In genomic region chr2:111071480-111072143, GRCh38 we compare ENCODE assay signal across 8 cellular contexts. TPM values are rescaled to one million over a fixed set of nuclear protein-coding genes. Genes with fewer than 3 reads are reported as not detected.
A peak's percentile ranks its signal among the peaks of the same experiment; 100 is the strongest.
DNase-seq lines count a peak whose midpoint lies in the region; ATAC-seq and TF ChIP-seq lines count a peak whose summit lies in the region.

No MANE protein-coding gene starts in this region.

- peak overlapping the region; percentile 37 to 38 for H3K27ac ChIP-seq in left lung

- peak; percentile 28 for DNase-seq in AG04449 (ENCODE audit: low read depth, low spot score)
- peak; percentile 95 for DNase-seq in astrocyte of the hippocampus (ENCODE audit: low read depth, low spot score)
- DNase-seq in left lung = no peak
- no peak for DNase-seq in NCI-H2029 treated with DMSO at 0.1 percent for 48 hours (lab: John Stamatoyannopoulos, UW)
- DNase-seq in activated CD8-positive, alpha-beta T cell treated with anti-CD3 and anti-CD28 coated beads, Interleukin-2, amount 10 ng/mL, durations not matched to agents 7 days and 5 days = no peak
- DNase-seq in mucosa of gallbladder (ENCODE audit: low spot score) = no peak
- DNase-seq in stimulated activated CD4-positive, alpha-beta T cell treated with anti-CD3 and anti-CD28 coated beads, Interleukin-2, amount 100 ng/mL, for 24 hours = no peak

- TF ChIP-seq CTCF in AG04449 (IDR thresholded peaks at IDR 0.05; ENCODE audit: insufficient read depth, low read length, missing control alignments) (no peak), left lung (IDR thresholded peaks at IDR 0.05) (no peak)

- H3K27ac Mint-ChIP-seq in activated CD8-positive, alpha-beta T cell treated with anti-CD3 and anti-CD28 coated beads, Interleukin-2, amount 10 ng/mL, durations not matched to agents 7 days and 5 days = no peak overlapping the region

- no peaks in the 10 kb centered on the region for H3K27me3 ChIP-seq in left lung

- H3K4me3 Mint-ChIP-seq in activated CD8-positive, alpha-beta T cell treated with anti-CD3 and anti-CD28 coated beads, Interleukin-2, amount 10 ng/mL, durations not matched to agents 7 days and 5 days = no peak overlapping the region

- H3K4me1 Mint-ChIP-seq in activated CD8-positive, alpha-beta T cell treated with anti-CD3 and anti-CD28 coated beads, Interleukin-2, amount 10 ng/mL, durations not matched to agents 7 days and 5 days (ENCODE audit: low read depth) = no peaks in the 10 kb centered on the region

- H3K36me3 ChIP-seq in left lung = no peaks in the 10 kb centered on the region

- ATAC-seq in HG03442 (IDR thresholded peaks at IDR 0.05; ENCODE audit: unreplicated experiment) (peak; percentile 53), left lung (peak; percentile 74)
- ATAC-seq in activated CD8-positive, alpha-beta T cell treated with anti-CD3 and anti-CD28 coated beads, Interleukin-2, amount 10 ng/mL, durations not matched to agents 7 days and 5 days = no peak

- H3K36me3 Mint-ChIP-seq in activated CD8-positive, alpha-beta T cell treated with anti-CD3 and anti-CD28 coated beads, Interleukin-2, amount 10 ng/mL, durations not matched to agents 7 days and 5 days (ENCODE audit: low read depth) = no peaks in the 10 kb centered on the region

- CTCF ChIA-PET in AG04449 (lab: Yijun Ruan, JAX) = no interaction called here
- CTCF ChIA-PET in activated CD8-positive, alpha-beta T cell treated with anti-CD3 and anti-CD28 coated beads, Interleukin-2, amount 10 ng/mL, durations not matched to agents 7 days and 5 days (lab: Charles Lee) = no interaction called here

- intact Hi-C loops in left lung (cut with DNase I) = no loop called here

- H3K9me3 Mint-ChIP-seq in activated CD8-positive, alpha-beta T cell treated with anti-CD3 and anti-CD28 coated beads, Interleukin-2, amount 10 ng/mL, durations not matched to agents 7 days and 5 days (ENCODE audit: insufficient read depth) = peaks cover 27% of the 10 kb centered on the region

- H3K4me3 ChIP-seq in AG04449 (ENCODE audit: low read depth, low read length) (no peak overlapping the region), left lung (no peak overlapping the region)

- peaks cover 23% of the 10 kb centered on the region for H3K27me3 Mint-ChIP-seq in activated CD8-positive, alpha-beta T cell treated with anti-CD3 and anti-CD28 coated beads, Interleukin-2, amount 10 ng/mL, durations not matched to agents 7 days and 5 days (ENCODE audit: low read depth)

- H3K4me1 ChIP-seq in left lung = peaks cover 3 to 5% of the 10 kb centered on the region in 2 donors

- POLR2A ChIA-PET in AG04449 (lab: Yijun Ruan, JAX) = no interaction called here
- POLR2A ChIA-PET in activated CD8-positive, alpha-beta T cell treated with anti-CD3 and anti-CD28 coated beads, Interleukin-2, amount 10 ng/mL, durations not matched to agents 7 days and 5 days (lab: Charles Lee) = no interaction called here

- H3K9me3 ChIP-seq in left lung = peaks cover 0 to 17% of the 10 kb centered on the region in 2 donors

RNA-seq across cellular contexts. Expression of gene BCL2L11, which starts 49.1 kb away (rescaled TPM):
- total RNA-seq in left lung (10 to 100 TPM; 16.7 to 17.4 TPM), mucosa of gallbladder (19.1 TPM)
- total RNA-seq in activated CD8-positive, alpha-beta T cell treated with anti-CD3 and anti-CD28 coated beads, Interleukin-2, amount 10 ng/mL, durations not matched to agents 7 days and 5 days = 10 to 100 TPM; 11.7 to 16.5 TPM

Comparison
In these comparisons a context has a peak if more than half of its experiments do, and no peak if none do; other contexts are left out.
1. DNase-seq: peak in AG04449 (single experiment) and astrocyte of the hippocampus (single experiment); none in left lung (0 of 2), NCI-H2029 treated with DMSO at 0.1 percent for 48 hours (single experiment), activated CD8-positive, alpha-beta T cell treated with anti-CD3 and anti-CD28 coated beads, Interleukin-2, amount 10 ng/mL, durations not matched to agents 7 days and 5 days (single experiment), mucosa of gallbladder (single experiment) and stimulated activated CD4-positive, alpha-beta T cell treated with anti-CD3 and anti-CD28 coated beads, Interleukin-2, amount 100 ng/mL, for 24 hours (0 of 2).